In genomic region chr20:11981366-11981947, GRCh38 we compare ENCODE assay signal across 1 cellular context.
TF ChIP-seq lines count a peak whose summit lies in the region.

No MANE protein-coding gene starts in this region.

TF ChIP-seq in HepG2, 621 proteins besides CTCF, POLR2A, EP300 and RAD21 (continued from another document):
- TF ChIP-seq ZNF512 (CRISPR knock-in tag; IDR thresholded peaks at IDR 0.05) (0 out of 2 replicates have a peak, but pooled peaks have one; percentile 70), ZHX2 (IDR thresholded peaks at IDR 0.05; ENCODE audit: low read depth) (no peak), ZHX2 (CRISPR knock-in tag; IDR thresholded peaks at IDR 0.05; ENCODE audit: borderline replicate concordance) (no peak)
